2 cellular contexts compared by ENCODE assay signal in the genomic region with DNA sequence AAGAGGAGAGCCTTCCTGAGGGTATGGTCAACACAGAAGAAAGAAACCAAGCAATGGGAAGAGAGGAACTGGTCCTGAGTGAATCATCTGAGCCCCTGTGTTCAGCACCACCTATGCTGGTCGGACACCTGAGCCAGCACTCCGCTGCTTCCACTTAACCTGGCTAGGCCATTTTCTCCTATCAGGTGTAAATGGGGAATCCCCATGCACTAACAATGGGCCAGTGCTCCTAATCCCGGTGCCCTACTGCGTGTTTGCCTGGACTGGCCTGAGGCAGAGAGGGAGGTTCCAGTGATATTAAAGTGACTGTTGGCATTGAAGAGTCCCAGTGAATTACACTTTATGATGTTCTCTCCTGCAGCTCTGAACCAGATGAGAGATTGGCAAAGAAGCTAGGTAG.
TF ChIP-seq lines count a peak whose summit lies in the region.

No MANE protein-coding gene starts in this region.

TF ChIP-seq in GM23338, 12 proteins besides CTCF, POLR2A, EP300 and RAD21 (continued from another document):
- TF ChIP-seq, protein P1, sequence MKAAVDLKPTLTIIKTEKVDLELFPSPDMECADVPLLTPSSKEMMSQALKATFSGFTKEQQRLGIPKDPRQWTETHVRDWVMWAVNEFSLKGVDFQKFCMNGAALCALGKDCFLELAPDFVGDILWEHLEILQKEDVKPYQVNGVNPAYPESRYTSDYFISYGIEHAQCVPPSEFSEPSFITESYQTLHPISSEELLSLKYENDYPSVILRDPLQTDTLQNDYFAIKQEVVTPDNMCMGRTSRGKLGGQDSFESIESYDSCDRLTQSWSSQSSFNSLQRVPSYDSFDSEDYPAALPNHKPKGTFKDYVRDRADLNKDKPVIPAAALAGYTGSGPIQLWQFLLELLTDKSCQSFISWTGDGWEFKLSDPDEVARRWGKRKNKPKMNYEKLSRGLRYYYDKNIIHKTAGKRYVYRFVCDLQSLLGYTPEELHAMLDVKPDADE (IDR thresholded peaks at IDR 0.05), result no peak
- TF ChIP-seq ZNF114 (CRISPR knock-in tag; IDR thresholded peaks at IDR 0.05), result no peak
- TF ChIP-seq POLR2AphosphoS5 (IDR thresholded peaks at IDR 0.05; ENCODE audit: low read depth), result no peak
- no peak for TF ChIP-seq JUNB (IDR thresholded peaks at IDR 0.05; ENCODE audit: unreplicated experiment)
- no peak for TF ChIP-seq EZH2 (IDR thresholded peaks at IDR 0.05; ENCODE audit: low read depth, unreplicated experiment)

TF ChIP-seq in WTC11, 78 proteins besides CTCF, POLR2A, EP300 and RAD21 (continued from another document):
- TF ChIP-seq, protein P2, sequence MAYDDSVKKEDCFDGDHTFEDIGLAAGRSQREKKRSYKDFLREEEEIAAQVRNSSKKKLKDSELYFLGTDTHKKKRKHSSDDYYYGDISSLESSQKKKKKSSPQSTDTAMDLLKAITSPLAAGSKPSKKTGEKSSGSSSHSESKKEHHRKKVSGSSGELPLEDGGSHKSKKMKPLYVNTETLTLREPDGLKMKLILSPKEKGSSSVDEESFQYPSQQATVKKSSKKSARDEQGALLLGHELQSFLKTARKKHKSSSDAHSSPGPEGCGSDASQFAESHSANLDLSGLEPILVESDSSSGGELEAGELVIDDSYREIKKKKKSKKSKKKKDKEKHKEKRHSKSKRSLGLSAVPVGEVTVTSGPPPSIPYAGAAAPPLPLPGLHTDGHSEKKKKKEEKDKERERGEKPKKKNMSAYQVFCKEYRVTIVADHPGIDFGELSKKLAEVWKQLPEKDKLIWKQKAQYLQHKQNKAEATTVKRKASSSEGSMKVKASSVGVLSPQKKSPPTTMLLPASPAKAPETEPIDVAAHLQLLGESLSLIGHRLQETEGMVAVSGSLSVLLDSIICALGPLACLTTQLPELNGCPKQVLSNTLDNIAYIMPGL (CRISPR knock-in tag; IDR thresholded peaks at IDR 0.05), result no peak
- TF ChIP-seq SP1 (CRISPR knock-in tag; conservative IDR thresholded peaks at IDR 0.05) (no peak), ETV6 (CRISPR knock-in tag; IDR thresholded peaks at IDR 0.05) (no peak), ZNF416 (CRISPR knock-in tag; IDR thresholded peaks at IDR 0.05) (no peak), GRHL2 (CRISPR knock-in tag; IDR thresholded peaks at IDR 0.05; ENCODE audit: insufficient replicate concordance, severe bottlenecking) (no peak)
